ENCODE assay signal across 9 cellular contexts in genomic region chr5:141850786-141851185, GRCh38. TPM values are rescaled to one million over a fixed set of nuclear protein-coding genes. Genes with fewer than 3 reads are reported as not detected.
DNase-seq lines count a peak whose midpoint lies in the region; ATAC-seq and TF ChIP-seq lines count a peak whose summit lies in the region.
"Had no signal": no experiment of that assay in that cellular context is flagged by ENCODE, and none has a peak within 500 bp of the region (broad histone marks: within the 10 kb centered on the region; RNA-seq: fewer than 3 reads in every experiment).

No MANE protein-coding gene starts in this region.

- H3K36me3 Mint-ChIP-seq in MCF 10A (ENCODE audit: insufficient read depth, unreplicated experiment) (no peaks in the 10 kb centered on the region), naive B cell (no peaks in the 10 kb centered on the region)

- CTCF ChIA-PET in MCF 10A (lab: Yijun Ruan, JAX) = interaction anchor here (0.6 to 0.7 kb wide), 3 partner anchors 25 to 159 kb away, joined by 3 to 5 read pairs (median 5); no protein-coding TSS in a partner anchor

- intact Hi-C loops in MCF 10A (cut with micrococcal nuclease) = no loop called here

- peak overlapping the region; percentile 70 to 74 for H3K27ac Mint-ChIP-seq in stimulated activated naive CD8-positive, alpha-beta T cell treated with anti-CD3 and anti-CD28 coated beads, Interleukin-15, amount 100 ng/mL, for 72 hours
- H3K27ac Mint-ChIP-seq in MCF 10A (ENCODE audit: low read depth, unreplicated experiment) = peak overlapping the region; percentile 75
- peak overlapping the region in 2 of 6 donors; percentile 49 to 56 for H3K27ac Mint-ChIP-seq in naive B cell

- H3K9me3 Mint-ChIP-seq in stimulated activated naive CD8-positive, alpha-beta T cell treated with anti-CD3 and anti-CD28 coated beads, Interleukin-15, amount 100 ng/mL, for 72 hours = no peaks in the 10 kb centered on the region
- H3K9me3 Mint-ChIP-seq in MCF 10A (ENCODE audit: unreplicated experiment) (no peaks in the 10 kb centered on the region), naive B cell (peaks cover 0 to 2% (median 0%) of the 10 kb centered on the region in 7 donors)

- H3K4me3 Mint-ChIP-seq in stimulated activated naive CD8-positive, alpha-beta T cell treated with anti-CD3 and anti-CD28 coated beads, Interleukin-15, amount 100 ng/mL, for 72 hours = peak overlapping the region; percentile 73 to 86
- H3K4me3 Mint-ChIP-seq in MCF 10A (ENCODE audit: unreplicated experiment) = peak overlapping the region; percentile 81
- peak overlapping the region; percentile 51 to 88 (median 80) for H3K4me3 Mint-ChIP-seq in naive B cell

- H3K4me1 Mint-ChIP-seq in stimulated activated naive CD8-positive, alpha-beta T cell treated with anti-CD3 and anti-CD28 coated beads, Interleukin-15, amount 100 ng/mL, for 72 hours = peaks cover 21% of the 10 kb centered on the region
- H3K4me1 Mint-ChIP-seq in MCF 10A (ENCODE audit: insufficient read depth, unreplicated experiment) = peaks cover 15% of the 10 kb centered on the region
- H3K4me1 Mint-ChIP-seq in naive B cell = peaks cover 13 to 15% (median 13%) of the 10 kb centered on the region in 3 donors

- H3K27me3 Mint-ChIP-seq in stimulated activated naive CD8-positive, alpha-beta T cell treated with anti-CD3 and anti-CD28 coated beads, Interleukin-15, amount 100 ng/mL, for 72 hours = no peaks in the 10 kb centered on the region
- H3K27me3 Mint-ChIP-seq in MCF 10A (ENCODE audit: insufficient read depth, unreplicated experiment) (no peaks in the 10 kb centered on the region), naive B cell (peaks cover 0 to 11% (median 5%) of the 10 kb centered on the region in 3 donors)

- no TSS peak for BruUV-seq in MCF 10A (replicated peaks; lab: Mats Ljungman, UMichigan)

- no peak for DNase-seq in stimulated activated naive CD8-positive, alpha-beta T cell treated with anti-CD3 and anti-CD28 coated beads, Interleukin-15, amount 100 ng/mL, for 72 hours
- DNase-seq in stimulated activated naive CD8-positive, alpha-beta T cell treated with anti-CD3 and anti-CD28 coated beads, Interleukin-15, Interleukin-2, amounts not matched to agents 100 U/mL and 50 U/mL, for 24 hours = no peak
- DNase-seq in MCF 10A (ENCODE audit: unreplicated experiment) (no peak), naive B cell (no peak), NCI-H524 (lab: John Stamatoyannopoulos, UW) (no peak)
- DNase-seq in activated CD8-positive, alpha-beta memory T cell treated with anti-CD3 and anti-CD28 coated beads, Interleukin-2, amount 50 U/mL, for 48 hours = no peak

- POLR2A ChIA-PET in MCF 10A (lab: Yijun Ruan, JAX) = interaction anchor here (0.6 to 3.2 kb wide), 19 partner anchors 9 to 569 kb away, joined by 3 to 38 read pairs (median 4); partner anchors contain the start of genes ARAP3, DELE1, FCHSD1 and HDAC3

- no peak for ATAC-seq in stimulated activated naive CD8-positive, alpha-beta T cell treated with anti-CD3 and anti-CD28 coated beads, Interleukin-15, amount 100 ng/mL, for 72 hours
- no peak for ATAC-seq in stimulated activated naive CD8-positive, alpha-beta T cell treated with anti-CD3 and anti-CD28 coated beads, Interleukin-15, Interleukin-2, amounts not matched to agents 100 U/mL and 50 U/mL, for 24 hours
- ATAC-seq in naive B cell (ENCODE audit: low read depth in 2 of 2) (no peak), GM19397 (IDR thresholded peaks at IDR 0.05; ENCODE audit: unreplicated experiment) (no peak), HG02763 (IDR thresholded peaks at IDR 0.05; ENCODE audit: unreplicated experiment) (no peak)

- TF ChIP-seq CTCF in MCF 10A (IDR thresholded peaks at IDR 0.05; ENCODE audit: unreplicated experiment) = no peak

RNA-seq across cellular contexts. Expression of gene PCDH1, which starts 27.4 kb away (rescaled TPM):
- 9.9 and 15.7 TPM in 2 replicates for total RNA-seq in MCF 10A (2022)
- not detected for polyA plus RNA-seq in naive B cell (ENCODE audit: low read depth in 6 of 6)
- total RNA-seq: T-helper 1 cell treated with Interleukin-12 subunit alpha and Interleukin-12 subunit beta and Interleukin-4 antibody, amounts not matched to agents 30 ng/mL and 1 ng/mL, for 36 hours had no signal
